In the genomic region with DNA sequence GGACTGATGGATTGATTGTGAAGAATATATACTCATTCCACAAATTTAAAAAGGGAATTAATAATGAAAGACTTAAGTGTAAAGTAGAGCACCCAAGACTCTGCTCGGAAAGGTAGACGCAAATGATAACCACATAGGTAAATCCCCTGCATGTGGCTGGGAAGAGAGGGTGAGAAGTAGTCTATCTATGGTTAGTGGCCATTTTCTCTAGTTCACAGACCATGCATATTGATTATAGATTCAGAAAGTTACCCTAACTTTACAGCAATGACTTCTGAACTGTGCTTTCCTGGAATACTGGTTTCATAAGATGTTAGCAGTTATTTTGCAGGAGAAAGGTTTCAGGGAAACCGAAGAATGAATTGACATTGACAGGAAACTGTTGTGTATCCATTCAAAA, we compare ENCODE assay signal across 25 cellular contexts. TPM values are rescaled to one million over a fixed set of nuclear protein-coding genes. Genes with fewer than 3 reads are reported as not detected.
A peak's percentile ranks its signal among the peaks of the same experiment; 100 is the strongest.
DNase-seq lines count a peak whose midpoint lies in the region; ATAC-seq and TF ChIP-seq lines count a peak whose summit lies in the region.
"Had no signal": no experiment of that assay in that cellular context is flagged by ENCODE, and none has a peak within 500 bp of the region (broad histone marks: within the 10 kb centered on the region; RNA-seq: fewer than 3 reads in every experiment).

No MANE protein-coding gene starts in this region.

- no peak for DNase-seq in activated CD4-positive, alpha-beta T cell treated with anti-CD3 and anti-CD28 coated beads for 36 hours
- no peak for DNase-seq in activated CD4-positive, alpha-beta T cell treated with anti-CD3 and anti-CD28 coated beads, Interleukin-2, amount 10 ng/mL, durations not matched to agents 24 days and 14 days
- DNase-seq in stimulated activated CD8-positive, alpha-beta memory T cell treated with anti-CD3 and anti-CD28 coated beads, Interleukin-4, amount 100 ng/mL, for 48 hours, result no peak
- DNase-seq in NCI-H2081 (lab: John Stamatoyannopoulos, UW) (no peak), GM23338 (ENCODE audit: low spot score) (no peak)
- DNase-seq: activated CD4-positive, alpha-beta T cell treated with anti-CD3 and anti-CD28 coated beads for 4 hours; activated T-cell treated with anti-CD3 and anti-CD28 coated beads, Interleukin-2, amount 50 U/mL, for 1 hour; C1 segment of cervical spinal cord; colonic mucosa; DMS53; left ventricle myocardium superior; NCI-H1092; ovary; PC-9; stimulated activated CD4-positive, alpha-beta T cell treated with anti-CD3 and anti-CD28 coated beads, Interleukin-4, amount 100 ng/mL, for 4 hours had no signal

- H3K4me1 Mint-ChIP-seq in activated CD4-positive, alpha-beta T cell treated with anti-CD3 and anti-CD28 coated beads for 36 hours, result peaks cover 25% of the 10 kb centered on the region
- H3K4me1 Mint-ChIP-seq in activated CD4-positive, alpha-beta T cell treated with anti-CD3 and anti-CD28 coated beads, Interleukin-2, amount 10 ng/mL, durations not matched to agents 24 days and 14 days, result peaks cover 16% of the 10 kb centered on the region
- H3K4me1 Mint-ChIP-seq in GM23338, result peaks cover 8% of the 10 kb centered on the region

- no peaks in the 10 kb centered on the region for H3F3A ChIP-seq in GM23338 (replicated peaks; ENCODE audit: low read depth)

- no peak overlapping the region for H3K4me3 Mint-ChIP-seq in activated CD4-positive, alpha-beta T cell treated with anti-CD3 and anti-CD28 coated beads for 36 hours
- no peak overlapping the region for H3K4me3 Mint-ChIP-seq in activated CD4-positive, alpha-beta T cell treated with anti-CD3 and anti-CD28 coated beads, Interleukin-2, amount 10 ng/mL, durations not matched to agents 24 days and 14 days
- no peak overlapping the region for H3K4me3 Mint-ChIP-seq in GM23338
- H3K4me3 Mint-ChIP-seq: activated naive CD4-positive, alpha-beta T cell treated with anti-CD3 and anti-CD28 coated beads, Interleukin-2, amount 50 U/mL, for 24 hours had no signal

- intact Hi-C loops in activated CD4-positive, alpha-beta T cell treated with anti-CD3 and anti-CD28 coated beads for 36 hours (cut with DNase I, micrococcal nuclease), result no loop called here
- intact Hi-C loops in activated CD4-positive, alpha-beta T cell treated with anti-CD3 and anti-CD28 coated beads, Interleukin-2, amount 10 ng/mL, durations not matched to agents 24 days and 14 days (cut with micrococcal nuclease), result no loop called here

- H3K36me3 Mint-ChIP-seq in activated CD4-positive, alpha-beta T cell treated with anti-CD3 and anti-CD28 coated beads for 36 hours (ENCODE audit: low read depth), result no peaks in the 10 kb centered on the region
- no peaks in the 10 kb centered on the region for H3K36me3 Mint-ChIP-seq in activated CD4-positive, alpha-beta T cell treated with anti-CD3 and anti-CD28 coated beads, Interleukin-2, amount 10 ng/mL, durations not matched to agents 24 days and 14 days (ENCODE audit: low read depth)
- no peaks in the 10 kb centered on the region for H3K36me3 Mint-ChIP-seq in GM23338 (ENCODE audit: low read depth)
- H3K36me3 Mint-ChIP-seq: activated naive CD4-positive, alpha-beta T cell treated with anti-CD3 and anti-CD28 coated beads, Interleukin-2, amount 50 U/mL, for 24 hours had no signal

- no peak overlapping the region for H3K4me3 ChIP-seq in GM23338
- H3K4me3 ChIP-seq: colonic mucosa, ovary, PC-9, tibial nerve had no signal

- no peaks in the 10 kb centered on the region for H3K9me3 Mint-ChIP-seq in activated CD4-positive, alpha-beta T cell treated with anti-CD3 and anti-CD28 coated beads for 36 hours (ENCODE audit: low read depth)
- H3K9me3 Mint-ChIP-seq in activated CD4-positive, alpha-beta T cell treated with anti-CD3 and anti-CD28 coated beads, Interleukin-2, amount 10 ng/mL, durations not matched to agents 24 days and 14 days, result peaks cover 4% of the 10 kb centered on the region
- no peaks in the 10 kb centered on the region; the same call in 2 of the 3 replicates for H3K9me3 Mint-ChIP-seq in GM23338
- H3K9me3 Mint-ChIP-seq: activated naive CD4-positive, alpha-beta T cell treated with anti-CD3 and anti-CD28 coated beads, Interleukin-2, amount 50 U/mL, for 24 hours had no signal

- CTCF ChIA-PET in activated CD4-positive, alpha-beta T cell treated with anti-CD3 and anti-CD28 coated beads for 36 hours (lab: Charles Lee), result interaction anchor here (0.8 to 2.1 kb wide), 3 partner anchors 13 to 19 kb away, joined by 3 to 4 read pairs (median 3); no protein-coding TSS in a partner anchor

- no peak for TF ChIP-seq CTCF in GM23338 (conservative IDR thresholded peaks at IDR 0.05; ENCODE audit: low read depth in 2 of 2)

- H3K9me2 ChIP-seq in GM23338 (ENCODE audit: insufficient read depth), result 0 out of 2 replicates have a peak, but pooled peaks cover 4% of the 10 kb centered on the region

- no peak overlapping the region for H3K27ac Mint-ChIP-seq in activated CD4-positive, alpha-beta T cell treated with anti-CD3 and anti-CD28 coated beads for 36 hours
- no peak overlapping the region for H3K27ac Mint-ChIP-seq in activated CD4-positive, alpha-beta T cell treated with anti-CD3 and anti-CD28 coated beads, Interleukin-2, amount 10 ng/mL, durations not matched to agents 24 days and 14 days
- H3K27ac Mint-ChIP-seq in GM23338, result no peak overlapping the region
- H3K27ac Mint-ChIP-seq: activated naive CD4-positive, alpha-beta T cell treated with anti-CD3 and anti-CD28 coated beads, Interleukin-2, amount 50 U/mL, for 24 hours had no signal

- H3K4me2 ChIP-seq in GM23338, result no peak overlapping the region
- H3K4me2 ChIP-seq: KMS-11, PC-9 had no signal

- no peaks in the 10 kb centered on the region for H3K4me1 ChIP-seq in GM23338 (ENCODE audit: insufficient read depth)
- H3K4me1 ChIP-seq: colonic mucosa, tibial nerve had no signal

- ATAC-seq in activated CD4-positive, alpha-beta T cell treated with anti-CD3 and anti-CD28 coated beads for 36 hours, result peak; percentile 32
- ATAC-seq in GM21786 (IDR thresholded peaks at IDR 0.05; ENCODE audit: unreplicated experiment) (peak; percentile 36), HG03378 (IDR thresholded peaks at IDR 0.05; ENCODE audit: unreplicated experiment) (peak; percentile 50), GM18858 (IDR thresholded peaks at IDR 0.05; ENCODE audit: unreplicated experiment) (no peak), GM23338 (no peak)
- ATAC-seq: left ventricle myocardium superior had no signal

- POLR2A ChIA-PET in activated CD4-positive, alpha-beta T cell treated with anti-CD3 and anti-CD28 coated beads for 36 hours (lab: Charles Lee), result no interaction called here

- H3K27me3 Mint-ChIP-seq in activated CD4-positive, alpha-beta T cell treated with anti-CD3 and anti-CD28 coated beads for 36 hours, result peaks cover 8% of the 10 kb centered on the region
- peaks cover 5% of the 10 kb centered on the region for H3K27me3 Mint-ChIP-seq in activated CD4-positive, alpha-beta T cell treated with anti-CD3 and anti-CD28 coated beads, Interleukin-2, amount 10 ng/mL, durations not matched to agents 24 days and 14 days
- H3K27me3 Mint-ChIP-seq in GM23338 (ENCODE audit: insufficient read depth, low read depth, poor library complexity), result peaks cover 5% of the 10 kb centered on the region

- H3K36me3 ChIP-seq in GM23338 (ENCODE audit: insufficient read depth), result no peaks in the 10 kb centered on the region
- H3K36me3 ChIP-seq: colonic mucosa, ovary, tibial nerve had no signal

- no peaks in the 10 kb centered on the region for H3K79me2 ChIP-seq in GM23338 (replicated peaks; ENCODE audit: insufficient read depth)

- H3K27me3 ChIP-seq in GM23338 (ENCODE audit: insufficient read depth), result no peaks in the 10 kb centered on the region
- H3K27me3 ChIP-seq: colonic mucosa, ovary, tibial nerve had no signal

- H3K27ac ChIP-seq in GM23338 (ENCODE audit: low read depth), result no peak overlapping the region
- H3K27ac ChIP-seq: 22Rv1, colonic mucosa, epithelial cell of prostate, KMS-11, ovary, PC-9, tibial nerve had no signal

- no peak overlapping the region for H2AFZ ChIP-seq in GM23338
- H2AFZ ChIP-seq: PC-9 had no signal

- no peaks in the 10 kb centered on the region for H4K20me1 ChIP-seq in GM23338 (replicated peaks; ENCODE audit: insufficient read depth)

RNA-seq across cellular contexts. Expression of a gene that starts 51.7 kb away (rescaled TPM):
- under 1 TPM; 0.05 TPM for total RNA-seq in activated CD4-positive, alpha-beta T cell treated with anti-CD3 and anti-CD28 coated beads for 36 hours
- not detected in 2 replicates for total RNA-seq in activated CD4-positive, alpha-beta T cell treated with anti-CD3 and anti-CD28 coated beads, Interleukin-2, amount 10 ng/mL, durations not matched to agents 24 days and 14 days
- total RNA-seq in GM23338 (2014; rRNA removed; shearing (Covaris generic)), result 0.04 and 0.56 TPM in 2 replicates
- 0.03 and 0.08 TPM in 2 replicates for polyA plus RNA-seq in GM23338 (2016; fragmentation: Nextera tagmentation; extraction: Ambion mirVana)
- total RNA-seq: left ventricle myocardium superior, PC-9, SK-MEL-5, skeletal muscle tissue had no signal

Comparison
In these comparisons a context has a peak if more than half of its experiments do, and no peak if none do; other contexts are left out.
1. ATAC-seq: peak in activated CD4-positive, alpha-beta T cell treated with anti-CD3 and anti-CD28 coated beads for 36 hours (single experiment), GM21786 (single experiment) and HG03378 (single experiment); none in GM18858 (single experiment) and GM23338 (single experiment).